ENCODE assay signal across 8 cellular contexts in genomic region chr1:150507912-150508864, GRCh38. TPM values are rescaled to one million over a fixed set of nuclear protein-coding genes. Genes with fewer than 3 reads are reported as not detected.
DNase-seq lines count a peak whose midpoint lies in the region; ATAC-seq and TF ChIP-seq lines count a peak whose summit lies in the region.

ECM1 (plus strand) TSS chr1:150508109; CDS start chr1:150508210, 101 bp downstream.

- H3K4me1 ChIP-seq in SJCRH30 (peaks cover 8% of the 10 kb centered on the region), esophagus squamous epithelium (peaks cover 9 to 52% (median 20%) of the 10 kb centered on the region in 3 donors), ovary (ENCODE audit: insufficient read depth) (no peaks in the 10 kb centered on the region)

- no peaks in the 10 kb centered on the region for H3K9me3 ChIP-seq in SJCRH30 (replicated peaks)
- no peaks in the 10 kb centered on the region for H3K9me3 ChIP-seq in esophagus squamous epithelium
- no peaks in the 10 kb centered on the region for H3K9me3 ChIP-seq in ovary

- intact Hi-C loops in esophagus squamous epithelium (cut with DNase I) (no loop called here), ovary (cut with DNase I) (no loop called here)

- H3K4me3 ChIP-seq in SJCRH30 (no peak within 1 kb of the TSS), esophagus squamous epithelium (peak within 1 kb of the TSS; percentile 32 to 57 (median 44)), ovary (no peak within 1 kb of the TSS)

- TF ChIP-seq POLR2A in esophagus squamous epithelium (IDR thresholded peaks at IDR 0.05), result peak in 2 of 4 donors; percentile 44 to 48
- TF ChIP-seq POLR2A in ovary (IDR thresholded peaks at IDR 0.05), result no peak

- no peak for ATAC-seq in GM21737 (IDR thresholded peaks at IDR 0.05; ENCODE audit: unreplicated experiment)

- WGBS in esophagus squamous epithelium, 2 donors, result 21 to 35% methylated on average over 5 to 7 of the region's 7 CpGs
- 44 to 57% (median 45%) methylated on average over 7 of the region's 7 CpGs for WGBS in ovary, 3 donors

- peaks cover 4% of the 10 kb centered on the region; the same call in 1 of the 2 replicates for H3K36me3 ChIP-seq in SJCRH30
- H3K36me3 ChIP-seq in esophagus squamous epithelium, result peaks cover 9 to 76% (median 9%) of the 10 kb centered on the region in 3 donors
- no peaks in the 10 kb centered on the region for H3K36me3 ChIP-seq in ovary

- DNase-seq in GM03348 (ENCODE audit: low spot score) (peak; percentile 91), SJCRH30 (peak; percentile 51 to 59), esophagus squamous epithelium (lab: John Stamatoyannopoulos, UW) (no peak), ovary (peak in 3 of 5 donors; percentile 40 to 46 (median 45)), NCI-H524 (lab: John Stamatoyannopoulos, UW) (no peak), GM10266 (ENCODE audit: extremely low spot score) (no peak)
- no peak for DNase-seq in activated CD4-positive, CD25-positive, alpha-beta regulatory T cell (lab: John Stamatoyannopoulos, UW)

- no peak for TF ChIP-seq EP300 in ovary (IDR thresholded peaks at IDR 0.05)

- TF ChIP-seq CTCF in esophagus squamous epithelium (IDR thresholded peaks at IDR 0.05), result no peak
- no peak for TF ChIP-seq CTCF in ovary (IDR thresholded peaks at IDR 0.05)
- TF ChIP-seq CTCF in GM10266 (IDR thresholded peaks at IDR 0.05; ENCODE audit: control insufficient read depth, insufficient read depth, low read depth, missing control alignments), result no peak

- H3K27me3 ChIP-seq in SJCRH30, result no peaks in the 10 kb centered on the region
- H3K27me3 ChIP-seq in esophagus squamous epithelium, result no peaks in the 10 kb centered on the region
- no peaks in the 10 kb centered on the region for H3K27me3 ChIP-seq in ovary

- peak within 1 kb of the TSS; percentile 68 for H3K27ac ChIP-seq in SJCRH30
- H3K27ac ChIP-seq in esophagus squamous epithelium, result peak within 1 kb of the TSS; percentile 87 to 92 (median 88)
- no peak within 1 kb of the TSS for H3K27ac ChIP-seq in ovary

RNA-seq across cellular contexts. Expression of gene ECM1, which starts in this region (rescaled TPM):
- total RNA-seq in SJCRH30 (2014; rRNA removed; shearing (Covaris generic)), result 5.0 TPM in 2 replicates
- total RNA-seq in esophagus squamous epithelium (1,000 to 10,000 TPM in 1 of 4 donors, 100 to 1,000 TPM in 3; 311 to 1,013 (median 406) TPM), ovary (10 to 100 TPM in 1 of 7 donors, 1 to 10 TPM in 6; 1.8 to 11.0 (median 6.2) TPM)
- polyA plus RNA-seq in ovary, result 10 to 100 TPM in 1 of 2 donors, 1 to 10 TPM in 1; 4.3 to 16.7 TPM

Comparison
In these comparisons a context has a peak if more than half of its experiments do, and no peak if none do; other contexts are left out.
1. RNA of gene ECM1 (total RNA-seq): 311 to 1,013 TPM in esophagus squamous epithelium; 1.8 to 11.0 TPM in ovary and 5.0 TPM in SJCRH30; every median in the first group is over 10 times any median in the second.
2. DNase-seq: peak in GM03348 (single experiment), SJCRH30 (2 of 2) and ovary (3 of 5); none in esophagus squamous epithelium (single experiment), activated CD4-positive, CD25-positive, alpha-beta regulatory T cell (0 of 4), NCI-H524 (0 of 2) and GM10266 (single experiment).
3. H3K27ac ChIP-seq: peak in SJCRH30 (single experiment) and esophagus squamous epithelium (4 of 4); none in ovary (0 of 2).
4. H3K4me3 ChIP-seq: peak in esophagus squamous epithelium (4 of 4); none in SJCRH30 (single experiment) and ovary (single experiment).